Comparison of ENCODE assay signal across 8 cellular contexts in genomic region chr1:246565751-246566127, GRCh38. TPM values are rescaled to one million over a fixed set of nuclear protein-coding genes. Genes with fewer than 3 reads are reported as not detected.
DNase-seq lines count a peak whose midpoint lies in the region; ATAC-seq and TF ChIP-seq lines count a peak whose summit lies in the region.

No MANE protein-coding gene starts in this region.

- intact Hi-C loops in IMR-90 (cut with micrococcal nuclease) (loop anchor here (1.0 to 5.0 kb wide), 5 partner anchors 27 to 187 kb away; no protein-coding TSS in a partner anchor), left lung (cut with DNase I) (no loop called here), tibial artery (cut with DNase I; ENCODE audit: low total_unique reads) (loop anchor here (2.0 to 10.0 kb wide), 3 partner anchors 61 to 133 kb away; partner anchors contain the start of gene SMYD3)

- no peak overlapping the region for H2BK15ac ChIP-seq in IMR-90 (ENCODE audit: low read depth, low read length)

- peak overlapping the region; percentile 18 to 79; a peak in 3 of 4 replicates for H4K8ac ChIP-seq in IMR-90 (ENCODE audit: low read depth in 2 of 2, low read length in 2 of 2)

- POLR2A ChIA-PET in IMR-90 (lab: Charles Lee; ENCODE audit: unreplicated experiment): interaction anchor here (0.6 to 0.7 kb wide), 2 partner anchors 14 to 43 kb away, joined by 3 to 15 read pairs; no protein-coding TSS in a partner anchor

- no peak overlapping the region for H3K23ac ChIP-seq in IMR-90 (ENCODE audit: low read depth, low read length)

- H2AK5ac ChIP-seq in IMR-90 (ENCODE audit: low read depth, low read length): no peak overlapping the region

- H2BK20ac ChIP-seq in IMR-90 (ENCODE audit: low read depth, low read length): no peak overlapping the region

- H4K20me1 ChIP-seq in IMR-90 (ENCODE audit: insufficient read depth, low read length): no peaks in the 10 kb centered on the region

- H3K56ac ChIP-seq in IMR-90 (ENCODE audit: extremely low read depth, insufficient read depth, low read length): peak overlapping the region; percentile 65

- peak overlapping the region; percentile 22 for H2BK5ac ChIP-seq in IMR-90 (ENCODE audit: low read depth, low read length, poor library complexity, severe bottlenecking)

- H3K4me1 ChIP-seq in IMR-90 (ENCODE audit: control insufficient read depth, insufficient read depth, low read length): peaks cover 5% of the 10 kb centered on the region; the same call in 1 of the 2 replicates
- H3K4me1 ChIP-seq in left lung: peaks cover 12 to 58% of the 10 kb centered on the region in 2 donors
- peaks cover 0 to 45% (median 31%) of the 10 kb centered on the region in 4 donors for H3K4me1 ChIP-seq in tibial artery

- no peak for TF ChIP-seq POLR2A in IMR-90 (IDR thresholded peaks at IDR 0.05; ENCODE audit: low read depth, low read length)

- dilution Hi-C loops in IMR-90 (cut with HindIII; ENCODE audit: low sequenced_read_pairs, unreplicated experiment): no loop called here

- H4K5ac ChIP-seq in IMR-90 (ENCODE audit: low read depth, low read length): peak overlapping the region; percentile 75

- H3K79me1 ChIP-seq in IMR-90 (ENCODE audit: low read depth in 1 of 2, low read length in 2 of 2): peaks cover 16 to 50% of the 10 kb centered on the region in 2 experiments; a peak in 3 of 4 replicates

- no TSS peak for BruUV-seq in IMR-90 (replicated peaks; lab: Mats Ljungman, UMichigan)

- TF ChIP-seq CTCF in IMR-90 (conservative IDR thresholded peaks at IDR 0.05; ENCODE audit: low read depth, low read length) (no peak), astrocyte of the spinal cord (IDR thresholded peaks at IDR 0.05; ENCODE audit: low read depth, low read length) (no peak), left lung (IDR thresholded peaks at IDR 0.05) (no peak), tibial artery (IDR thresholded peaks at IDR 0.05) (no peak)

- peak; percentile 4 for ATAC-seq in IMR-90 (ENCODE audit: low read depth)
- ATAC-seq in left lung: peak; percentile 3

- WGBS in IMR-90 (ENCODE audit: extremely low coverage in 2 of 2, insufficient read length in 1 of 2), 2 experiments: 0% methylated on average over 15 of the region's 25 CpGs; no CpG with 5 or more reads in 1 of the 2 experiments

- H3K18ac ChIP-seq in IMR-90 (ENCODE audit: low read depth, low read length): no peak overlapping the region

- H3K14ac ChIP-seq in IMR-90 (replicated peaks; ENCODE audit: low read depth, low read length): peak overlapping the region; percentile 61

- peak overlapping the region; percentile 81 for H3K4me3 ChIP-seq in IMR-90 (ENCODE audit: insufficient read depth, low read depth, low read length)
- peak overlapping the region; percentile 78 for H3K4me3 ChIP-seq in astrocyte of the spinal cord (ENCODE audit: low read depth, low read length)
- peak overlapping the region; percentile 94 to 96 for H3K4me3 ChIP-seq in left lung
- peak overlapping the region; percentile 91 to 94 for H3K4me3 ChIP-seq in tibial artery

- CTCF ChIA-PET in IMR-90 (lab: Yijun Ruan, JAX): interaction anchor here (1.1 kb wide), 1 partner anchor 43 kb away, joined by 3 read pairs; no protein-coding TSS in a partner anchor

- H2AK9ac ChIP-seq in IMR-90 (replicated peaks; ENCODE audit: low read depth, low read length, poor library complexity): peak overlapping the region; percentile 89

- no peaks in the 10 kb centered on the region; the same call in 1 of the 2 replicates for H3K9me1 ChIP-seq in IMR-90 (ENCODE audit: insufficient read depth, low read length)

- H3K27ac ChIP-seq in IMR-90 (ENCODE audit: insufficient read depth, low read length) (peak overlapping the region; percentile 41), left lung (peak overlapping the region; percentile 97 to 98), tibial artery (peak overlapping the region; percentile 94 to 96)

- DNase-seq in DMS53 (lab: John Stamatoyannopoulos, UW) (peak; percentile 82), DMS53 treated with DMSO at 0.1 percent for 48 hours (lab: John Stamatoyannopoulos, UW; ENCODE audit: unreplicated experiment) (no peak), IMR-90 (peak; percentile 58), astrocyte of the spinal cord (ENCODE audit: low read depth, low spot score) (no peak), left lung (no peak), tibial artery (no peak), HuH-7.5 (ENCODE audit: low spot score) (no peak), kidney tubule cell (ENCODE audit: low spot score) (no peak)

- peak overlapping the region; percentile 9; the same call in 1 of the 2 replicates for H4K91ac ChIP-seq in IMR-90 (ENCODE audit: insufficient read depth, low read depth, low read length)

- peak overlapping the region; percentile 98 for H2AFZ ChIP-seq in IMR-90 (replicated peaks; ENCODE audit: low read length, poor library complexity)

- peak overlapping the region; percentile 34 for H3K4ac ChIP-seq in IMR-90 (ENCODE audit: low read depth, low read length)

- no peak overlapping the region for H2BK120ac ChIP-seq in IMR-90 (ENCODE audit: low read depth, low read length)

- H3K36me3 ChIP-seq in IMR-90 (ENCODE audit: control insufficient read depth, insufficient read depth, low read length): peaks cover 4% of the 10 kb centered on the region; the same call in 1 of the 2 replicates
- H3K36me3 ChIP-seq in left lung: peaks cover 0 to 14% of the 10 kb centered on the region in 2 donors
- H3K36me3 ChIP-seq in tibial artery: peaks cover 0 to 17% (median 0%) of the 10 kb centered on the region in 3 donors

- H3K27me3 ChIP-seq in IMR-90 (ENCODE audit: control insufficient read depth, insufficient read depth, low read length): no peaks in the 10 kb centered on the region
- H3K27me3 ChIP-seq in left lung: no peaks in the 10 kb centered on the region
- H3K27me3 ChIP-seq in tibial artery: no peaks in the 10 kb centered on the region

- H3K9ac ChIP-seq in IMR-90 (ENCODE audit: low read depth, low read length): peak overlapping the region; percentile 75

- H3K9me3 ChIP-seq in IMR-90 (ENCODE audit: control insufficient read depth, insufficient read depth, low read length) (no peaks in the 10 kb centered on the region), left lung (no peaks in the 10 kb centered on the region), tibial artery (no peaks in the 10 kb centered on the region)

- no peak; the same call in 1 of the 2 replicates for TF ChIP-seq RAD21 in IMR-90 (IDR thresholded peaks at IDR 0.05; ENCODE audit: low read length)

- in situ Hi-C loops in IMR-90 (cut with MboI; ENCODE audit: low sequenced_read_pairs) (no loop called here), astrocyte of the spinal cord (cut with HindIII; ENCODE audit: low sequenced_read_pairs) (no loop called here)

- peak overlapping the region; percentile 99 for H3K4me2 ChIP-seq in IMR-90 (ENCODE audit: low read depth, low read length)

TF ChIP-seq in IMR-90, 13 proteins besides CTCF, POLR2A, EP300 and RAD21:
- TF ChIP-seq ELK1 (IDR thresholded peaks at IDR 0.05; ENCODE audit: borderline replicate concordance, low read depth, low read length) (no peak), USF2 (IDR thresholded peaks at IDR 0.05; ENCODE audit: low read depth, low read length) (no peak), RFX5 (IDR thresholded peaks at IDR 0.05; ENCODE audit: low read depth, low read length) (no peak), CEBPB (IDR thresholded peaks at IDR 0.05; ENCODE audit: low read depth, low read length) (peak; percentile 83), MAFK (IDR thresholded peaks at IDR 0.05; ENCODE audit: low read depth, low read length) (no peak), NFE2L2 (IDR thresholded peaks at IDR 0.05; ENCODE audit: low read depth, low read length) (no peak)
TF ChIP-seq in IMR-90: peak in this region for 1.

RNA-seq across cellular contexts. Expression of gene TFB2M, which starts 0.3 kb away (rescaled TPM):
- total RNA-seq in IMR-90 (2012; rRNA removed) (13.3 and 22.8 TPM in 2 replicates), left lung (1 to 10 TPM; 8.8 to 9.3 TPM)
- polyA plus RNA-seq in IMR-90 (2012; rRNA removed): 13.7 and 15.7 TPM in 2 replicates
- 5.1 and 6.2 TPM in 2 replicates for polyA plus RNA-seq in IMR-90 (2012; cell fraction: cytosol; rRNA removed)
- 4.6 and 8.7 TPM in 2 replicates for polyA plus RNA-seq in IMR-90 (2012; cell fraction: nucleus; rRNA removed; ENCODE audit: low replicate concordance)

RNA-seq across cellular contexts. Expression of gene CNST, which starts 0.5 kb away (rescaled TPM):
- total RNA-seq in IMR-90 (2012; rRNA removed) (25.5 and 32.8 TPM in 2 replicates), left lung (10 to 100 TPM; 20.3 to 24.0 TPM)
- polyA plus RNA-seq in IMR-90 (2012; rRNA removed): 14.6 and 15.4 TPM in 2 replicates
- 5.6 and 7.6 TPM in 2 replicates for polyA plus RNA-seq in IMR-90 (2012; cell fraction: cytosol; rRNA removed)
- 8.0 and 21.3 TPM in 2 replicates for polyA plus RNA-seq in IMR-90 (2012; cell fraction: nucleus; rRNA removed; ENCODE audit: low replicate concordance)

RNA-seq across cellular contexts. Expression of gene SMYD3, which starts 58.7 kb away (rescaled TPM):
- 32.5 and 37.6 TPM in 2 replicates for total RNA-seq in IMR-90 (2012; rRNA removed)
- 25.5 and 26.5 TPM in 2 replicates for polyA plus RNA-seq in IMR-90 (2012; rRNA removed)
- 17.3 and 24.6 TPM in 2 replicates for polyA plus RNA-seq in IMR-90 (2012; cell fraction: cytosol; rRNA removed)
- polyA plus RNA-seq in IMR-90 (2012; cell fraction: nucleus; rRNA removed; ENCODE audit: low replicate concordance): 9.0 and 16.0 TPM in 2 replicates
- total RNA-seq in left lung: 10 to 100 TPM; 29.9 to 35.1 TPM

Comparison
In these comparisons a context has a peak if more than half of its experiments do, and no peak if none do; other contexts are left out.
1. DNase-seq: peak in DMS53 (single experiment) and IMR-90 (single experiment); none in DMS53 treated with DMSO at 0.1 percent for 48 hours (single experiment), astrocyte of the spinal cord (single experiment), left lung (0 of 2), tibial artery (0 of 2), HuH-7.5 (single experiment) and kidney tubule cell (single experiment).
2. H3K27ac ChIP-seq: peak in every context shown above with its lines; median percentile 98 in left lung; 95 in tibial artery; 41 in IMR-90.
3. intact Hi-C loops: an anchor here in IMR-90 (1.0 to 5.0 kb wide) and tibial artery (2.0 to 10.0 kb wide); none called in left lung.
4. Peak in every context shown above with its lines, with median percentiles within 50 percentile points of each other: H3K4me3 ChIP-seq.